ENCODE assay signal across 23 cellular contexts in genomic region chr4:142838781-142839180, GRCh38. TPM values are rescaled to one million over a fixed set of nuclear protein-coding genes. Genes with fewer than 3 reads are reported as not detected.
DNase-seq lines count a peak whose midpoint lies in the region; ATAC-seq and TF ChIP-seq lines count a peak whose summit lies in the region.
"Had no signal": no experiment of that assay in that cellular context is flagged by ENCODE, and none has a peak within 500 bp of the region (broad histone marks: within the 10 kb centered on the region; RNA-seq: fewer than 3 reads in every experiment).

No MANE protein-coding gene starts in this region.

- H3K27me3 Mint-ChIP-seq in activated T-cell treated with anti-CD3 and anti-CD28 coated beads, Interleukin-2, amount 50 U/mL, for 72 hours (ENCODE audit: low read depth): no peaks in the 10 kb centered on the region

- no peak overlapping the region for H3K27ac ChIP-seq in HCT116 (ENCODE audit: low read depth, low read length)
- 0 out of 2 replicates have a peak overlapping the region, but pooled peaks have one; percentile 9 for H3K27ac ChIP-seq in PC-9
- H3K27ac ChIP-seq in hepatocyte: no peak overlapping the region
- H3K27ac ChIP-seq: BLaER1, KMS-11 had no signal

- H2AFZ ChIP-seq in HCT116 (ENCODE audit: low read depth, low read length, poor library complexity, severe bottlenecking) (no peak overlapping the region), PC-9 (no peak overlapping the region), hepatocyte (no peak overlapping the region)

- H3K36me3 ChIP-seq in HCT116 (ENCODE audit: control insufficient read depth in 1 of 2, insufficient read depth in 2 of 2, low read length in 2 of 2) (no peaks in the 10 kb centered on the region), PC-9 (ENCODE audit: low read depth) (no peaks in the 10 kb centered on the region; the same call in 1 of the 2 replicates), hepatocyte (replicated peaks; ENCODE audit: insufficient read depth, low read depth) (no peaks in the 10 kb centered on the region)
- H3K36me3 ChIP-seq: BLaER1 had no signal

- H3K9ac ChIP-seq in HCT116 (ENCODE audit: low read length): no peak overlapping the region
- H3K9ac ChIP-seq: BLaER1, KMS-11, SK-N-SH had no signal

- no peaks in the 10 kb centered on the region for H3K79me2 ChIP-seq in HCT116 (ENCODE audit: insufficient read depth, low read length)
- peaks cover 45% of the 10 kb centered on the region for H3K79me2 ChIP-seq in PC-9 (ENCODE audit: low read depth)
- no peaks in the 10 kb centered on the region for H3K79me2 ChIP-seq in hepatocyte

- H3K27me3 ChIP-seq in HCT116 (ENCODE audit: insufficient read depth, low read length): no peaks in the 10 kb centered on the region
- no peaks in the 10 kb centered on the region for H3K27me3 ChIP-seq in PC-9 (ENCODE audit: insufficient read depth, low read depth)
- peaks cover 5% of the 10 kb centered on the region for H3K27me3 ChIP-seq in hepatocyte

- no peak overlapping the region for H3K4me3 Mint-ChIP-seq in activated T-cell treated with anti-CD3 and anti-CD28 coated beads, Interleukin-2, amount 50 U/mL, for 72 hours
- no peak overlapping the region for H3K4me3 Mint-ChIP-seq in stimulated activated effector memory CD8-positive, alpha-beta T cell treated with anti-CD3 and anti-CD28 coated beads, Interleukin-12 subunit alpha, Interleukin-12 subunit beta, amount 100 ng/mL, for 72 hours
- H3K4me3 Mint-ChIP-seq: CD4-positive, CD25-positive, alpha-beta regulatory T cell had no signal

- no peaks in the 10 kb centered on the region for H3K9me3 ChIP-seq in HCT116 (ENCODE audit: control insufficient read depth in 1 of 2, insufficient read depth in 1 of 2, low read depth in 1 of 2, low read length in 2 of 2)
- no peaks in the 10 kb centered on the region for H3K9me3 ChIP-seq in PC-9 (ENCODE audit: insufficient read depth, low read depth)
- no peaks in the 10 kb centered on the region for H3K9me3 ChIP-seq in hepatocyte (ENCODE audit: low read depth)
- H3K9me3 ChIP-seq: BLaER1, SK-N-SH had no signal

- H3K4me2 ChIP-seq in HCT116 (ENCODE audit: low read length) (peak overlapping the region; percentile 27; the same call in 1 of the 2 replicates), PC-9 (no peak overlapping the region), hepatocyte (no peak overlapping the region)
- H3K4me2 ChIP-seq: BLaER1, KMS-11, SK-N-SH had no signal

- H4K20me1 ChIP-seq in HCT116 (ENCODE audit: insufficient read depth) (no peaks in the 10 kb centered on the region), PC-9 (ENCODE audit: insufficient read depth) (no peaks in the 10 kb centered on the region), hepatocyte (ENCODE audit: insufficient read depth, poor library complexity, severe bottlenecking) (no peaks in the 10 kb centered on the region)
- H4K20me1 ChIP-seq: BLaER1 had no signal

- no peaks in the 10 kb centered on the region for H3K9me3 Mint-ChIP-seq in activated T-cell treated with anti-CD3 and anti-CD28 coated beads, Interleukin-2, amount 50 U/mL, for 72 hours
- H3K9me3 Mint-ChIP-seq in stimulated activated effector memory CD8-positive, alpha-beta T cell treated with anti-CD3 and anti-CD28 coated beads, Interleukin-12 subunit alpha, Interleukin-12 subunit beta, amount 100 ng/mL, for 72 hours: no peaks in the 10 kb centered on the region
- H3K9me3 Mint-ChIP-seq: CD4-positive, CD25-positive, alpha-beta regulatory T cell had no signal

- H3F3A ChIP-seq in PC-9 (ENCODE audit: insufficient read depth, low read depth): no peaks in the 10 kb centered on the region

- TF ChIP-seq CTCF in HCT116 (IDR thresholded peaks at IDR 0.05 in 2 of 3, conservative IDR thresholded peaks at IDR 0.05 in 1 of 3; ENCODE audit: borderline replicate concordance in 1 of 3, insufficient read depth in 1 of 3, low read depth in 2 of 3, low read length in 2 of 3): no peak
- no peak for TF ChIP-seq CTCF in PC-9 (conservative IDR thresholded peaks at IDR 0.05)
- TF ChIP-seq CTCF in hepatocyte (IDR thresholded peaks at IDR 0.05; ENCODE audit: poor library complexity): no peak

- no peak for TF ChIP-seq RAD21 in HCT116 (IDR thresholded peaks at IDR 0.05; ENCODE audit: low read depth)

- CTCF ChIA-PET in HCT116 (lab: Charles Lee): interaction anchor here (0.6 to 1.0 kb wide), 2 partner anchors 15 to 486 kb away, joined by 3 read pairs; no protein-coding TSS in a partner anchor
- CTCF ChIA-PET in PC-9 (lab: Charles Lee): no interaction called here

- no peak for TF ChIP-seq POLR2A in HCT116 (IDR thresholded peaks at IDR 0.05; ENCODE audit: borderline replicate concordance, extremely low read depth, insufficient read depth, insufficient read length)

- no peaks in the 10 kb centered on the region for H3K36me3 Mint-ChIP-seq in activated T-cell treated with anti-CD3 and anti-CD28 coated beads, Interleukin-2, amount 50 U/mL, for 72 hours (ENCODE audit: insufficient read depth in 2 of 2)
- H3K36me3 Mint-ChIP-seq in stimulated activated effector memory CD8-positive, alpha-beta T cell treated with anti-CD3 and anti-CD28 coated beads, Interleukin-12 subunit alpha, Interleukin-12 subunit beta, amount 100 ng/mL, for 72 hours: no peaks in the 10 kb centered on the region
- H3K36me3 Mint-ChIP-seq: CD4-positive, CD25-positive, alpha-beta regulatory T cell had no signal

- DNase-seq in activated T-cell treated with anti-CD3 and anti-CD28 coated beads, Interleukin-2, amount 50 U/mL, for 72 hours: no peak
- DNase-seq in activated T-cell treated with anti-CD3 and anti-CD28 coated beads for 4 hours (no peak), HCT116 (ENCODE audit: low read depth, low spot score) (no peak), PC-9 (no peak), UCSD-AML1 (lab: John Stamatoyannopoulos, UW; ENCODE audit: unreplicated experiment) (no peak), posterior vena cava (ENCODE audit: low spot score) (no peak), hepatocyte (ENCODE audit: low spot score) (no peak)
- DNase-seq in stimulated activated effector memory CD8-positive, alpha-beta T cell treated with anti-CD3 and anti-CD28 coated beads, Interleukin-12 subunit alpha, Interleukin-12 subunit beta, amount 100 ng/mL, for 72 hours (ENCODE audit: low spot score in 2 of 2): no peak
- DNase-seq: CD4-positive, CD25-positive, alpha-beta regulatory T cell; DMS153; IMR-90; NCI-H1092 treated with DMSO at 0.1 percent for 48 hours; NCI-H1436; NCI-H187; NCI-H2081 treated with DMSO at 0.1 percent for 48 hours; NCI-H2171; NCI-H226; NCI-H510A; NCI-H69; OCI-M1; SK-N-SH had no signal

- BruUV-seq in HCT116 (replicated peaks; lab: Mats Ljungman, UMichigan): no TSS peak
- BruUV-seq in PC-9 (replicated peaks; lab: Mats Ljungman, UMichigan): no TSS peak

- ATAC-seq in activated T-cell treated with anti-CD3 and anti-CD28 coated beads, Interleukin-2, amount 50 U/mL, for 72 hours (replicated peaks in 1 of 2): peak; percentile 43 to 61
- ATAC-seq in HCT116: no peak; the same call in 1 of the 2 replicates
- ATAC-seq in stimulated activated effector memory CD8-positive, alpha-beta T cell treated with anti-CD3 and anti-CD28 coated beads, Interleukin-12 subunit alpha, Interleukin-12 subunit beta, amount 100 ng/mL, for 72 hours: peak; percentile 55

- POLR2A ChIA-PET in HCT116 (lab: Charles Lee) (no interaction called here), PC-9 (lab: Charles Lee; ENCODE audit: unreplicated experiment) (interaction anchor here (0.6 kb wide), 1 partner anchor 67 kb away, joined by 4 read pairs; no protein-coding TSS in a partner anchor)

- 100% methylated on average over 1 of the region's 1 CpG for WGBS in hepatocyte (ENCODE audit: low lambda C conversion rate, missing lambda C conversion rate)

- H3K4me1 ChIP-seq in HCT116 (ENCODE audit: control insufficient read depth in 1 of 2, insufficient read depth in 2 of 2, low read length in 2 of 2) (peaks cover 7% of the 10 kb centered on the region in 2 experiments; a peak in 2 of 4 replicates), PC-9 (replicated peaks; ENCODE audit: insufficient read depth) (peaks cover 9% of the 10 kb centered on the region), hepatocyte (ENCODE audit: insufficient read depth) (no peaks in the 10 kb centered on the region)
- H3K4me1 ChIP-seq: BLaER1 had no signal

- intact Hi-C loops in HCT116 (cut with micrococcal nuclease) (no loop called here), PC-9 (cut with micrococcal nuclease; ENCODE audit: unreplicated experiment) (no loop called here), posterior vena cava (cut with DNase I) (no loop called here)

- H3K4me3 ChIP-seq in HCT116 (replicated peaks in 1 of 2; ENCODE audit: low read depth in 1 of 2, low read length in 2 of 2) (no peak overlapping the region), PC-9 (no peak overlapping the region), hepatocyte (no peak overlapping the region)
- H3K4me3 ChIP-seq: BLaER1 had no signal

- no peaks in the 10 kb centered on the region for H3K9me2 ChIP-seq in HCT116 (ENCODE audit: insufficient read depth)
- no peaks in the 10 kb centered on the region for H3K9me2 ChIP-seq in PC-9 (ENCODE audit: insufficient read depth)
- H3K9me2 ChIP-seq in hepatocyte (replicated peaks; ENCODE audit: insufficient read depth): no peaks in the 10 kb centered on the region
- H3K9me2 ChIP-seq: SK-N-SH had no signal

- no peak overlapping the region for H3K27ac Mint-ChIP-seq in activated T-cell treated with anti-CD3 and anti-CD28 coated beads, Interleukin-2, amount 50 U/mL, for 72 hours
- H3K27ac Mint-ChIP-seq in stimulated activated effector memory CD8-positive, alpha-beta T cell treated with anti-CD3 and anti-CD28 coated beads, Interleukin-12 subunit alpha, Interleukin-12 subunit beta, amount 100 ng/mL, for 72 hours: no peak overlapping the region
- H3K27ac Mint-ChIP-seq: CD4-positive, CD25-positive, alpha-beta regulatory T cell had no signal

- RAD21 ChIA-PET in HCT116 (lab: Charles Lee; ENCODE audit: low non-redundant PET in 1 of 2, low total read pairs in 2 of 2, uncharacterized antibody in 2 of 2, unreplicated experiment in 2 of 2): no interaction called here

- peaks cover 37% of the 10 kb centered on the region for H3K4me1 Mint-ChIP-seq in activated T-cell treated with anti-CD3 and anti-CD28 coated beads, Interleukin-2, amount 50 U/mL, for 72 hours (ENCODE audit: low read depth)
- no peaks in the 10 kb centered on the region for H3K4me1 Mint-ChIP-seq in stimulated activated effector memory CD8-positive, alpha-beta T cell treated with anti-CD3 and anti-CD28 coated beads, Interleukin-12 subunit alpha, Interleukin-12 subunit beta, amount 100 ng/mL, for 72 hours

TF ChIP-seq in HCT116, 20 proteins besides CTCF, POLR2A, EP300 and RAD21 (continues in another document):
- no peak for TF ChIP-seq ELF1 (IDR thresholded peaks at IDR 0.05; ENCODE audit: borderline replicate concordance, low read depth)
- TF ChIP-seq CBX3 (IDR thresholded peaks at IDR 0.05; ENCODE audit: low read depth): peak; percentile 36; the same call in 1 of the 2 replicates
- TF ChIP-seq EGR1 (IDR thresholded peaks at IDR 0.05; ENCODE audit: low read depth): no peak

RNA-seq across cellular contexts. Expression of gene INPP4B, which starts 7.3 kb away (rescaled TPM):
- 10 to 100 TPM; 64.9 to 67.3 TPM for total RNA-seq in activated T-cell treated with anti-CD3 and anti-CD28 coated beads, Interleukin-2, amount 50 U/mL, for 72 hours
- total RNA-seq in HCT116 (2021; ENCODE audit: unreplicated experiment): 14.3 TPM
- 7.8 and 9.8 TPM in 2 replicates for polyA plus RNA-seq in HCT116 (2012)
- total RNA-seq in PC-9 (2021): 46.9 and 53.7 TPM in 2 replicates
- 10 to 100 TPM; 24.9 to 25.7 TPM for total RNA-seq in posterior vena cava
- 7.1 and 8.6 TPM in 2 replicates for total RNA-seq in hepatocyte
- 4.2 and 5.3 TPM in 2 replicates for polyA plus RNA-seq in hepatocyte
